Comparison of ENCODE assay signal across 30 cellular contexts in genomic region chr7:22954251-22954650, GRCh38.
"Had no signal": no experiment of that assay in that cellular context is flagged by ENCODE, and none has a peak within 500 bp of the region (broad histone marks: within the 10 kb centered on the region; RNA-seq: fewer than 3 reads in every experiment).

No MANE protein-coding gene starts in this region.

- H3K27me3 ChIP-seq: ascending aorta, breast epithelium, cardiac muscle cell, colonic mucosa, esophagus squamous epithelium had no signal

- H3K27ac ChIP-seq: ascending aorta, breast epithelium, cardiac muscle cell, colonic mucosa, epithelial cell of prostate, esophagus squamous epithelium had no signal

- H3K9me3 ChIP-seq: ascending aorta, breast epithelium, colonic mucosa, esophagus squamous epithelium had no signal

- H3K4me1 ChIP-seq: ascending aorta, breast epithelium, colonic mucosa, esophagus squamous epithelium had no signal

- H3K36me3 ChIP-seq: breast epithelium, colonic mucosa had no signal

- DNase-seq: activated CD4-positive, alpha-beta memory T cell treated with anti-CD3 and anti-CD28 coated beads for 36 hours; activated CD4-positive, alpha-beta T cell treated with anti-CD3 and anti-CD28 coated beads for 36 hours; activated CD4-positive, alpha-beta T cell treated with anti-CD3 and anti-CD28 coated beads, Interleukin-2, amount 10 ng/mL, durations not matched to agents 24 days and 14 days; activated CD4-positive, CD25-positive, alpha-beta regulatory T cell; activated CD4-positive, CD25-positive, alpha-beta regulatory T cell treated with anti-CD3 and anti-CD28 coated beads, Interleukin-2, amount 50 U/mL, for 72 hours; activated CD8-positive, alpha-beta memory T cell treated with anti-CD3 and anti-CD28 coated beads, Interleukin-2, amount 10 ng/mL, durations not matched to agents 7 days and 5 days; activated CD8-positive, alpha-beta memory T cell treated with anti-CD3 and anti-CD28 coated beads, Interleukin-2, amount 50 U/mL, for 4 hours; activated CD8-positive, alpha-beta T cell treated with anti-CD3 and anti-CD28 coated beads, Interleukin-2, amount 10 ng/mL, durations not matched to agents 7 days and 5 days; activated gamma-delta T cell; activated naive CD4-positive, alpha-beta T cell; activated naive CD4-positive, alpha-beta T cell treated with anti-CD3 and anti-CD28 coated beads, Interleukin-2, amount 10 ng/mL, durations not matched to agents 7 days and 5 days; activated naive CD8-positive, alpha-beta T cell treated with anti-CD3 and anti-CD28 coated beads, Interleukin-2, amount 10 ng/mL, durations not matched to agents 7 days and 5 days; activated T-cell treated with anti-CD3 and anti-CD28 coated beads, Interleukin-2, amount 50 U/mL, for 24 hours; activated T-cell treated with anti-CD3 and anti-CD28 coated beads, Interleukin-2, amount 50 U/mL, for 72 hours; central memory CD4-positive, alpha-beta T cell; cerebellar nuclear complex; colonic mucosa; effector CD8-positive, alpha-beta T cell; esophagus squamous epithelium; foreskin melanocyte; head of caudate nucleus; T-helper 1 cell; T-helper 17 cell; T1000 had no signal

- H3K4me3 ChIP-seq: ascending aorta, breast epithelium, cardiac muscle cell, colonic mucosa, esophagus squamous epithelium had no signal

- FAIRE-seq: endothelial cell of umbilical vein had no signal

- ATAC-seq: activated CD4-positive, alpha-beta T cell treated with anti-CD3 and anti-CD28 coated beads for 36 hours; activated CD8-positive, alpha-beta memory T cell treated with anti-CD3 and anti-CD28 coated beads, Interleukin-2, amount 10 ng/mL, durations not matched to agents 7 days and 5 days; activated CD8-positive, alpha-beta T cell treated with anti-CD3 and anti-CD28 coated beads, Interleukin-2, amount 10 ng/mL, durations not matched to agents 7 days and 5 days; activated naive CD4-positive, alpha-beta T cell treated with anti-CD3 and anti-CD28 coated beads, Interleukin-2, amount 50 U/mL, for 72 hours; activated T-cell treated with anti-CD3 and anti-CD28 coated beads, Interleukin-2, amount 50 U/mL, for 72 hours; T-helper 17 cell had no signal
